2 cellular contexts compared by ENCODE assay signal in genomic region chr3:14609058-14609457, GRCh38. TPM values are rescaled to one million over a fixed set of nuclear protein-coding genes. Genes with fewer than 3 reads are reported as not detected.
DNase-seq lines count a peak whose midpoint lies in the region; ATAC-seq, FAIRE-seq and TF ChIP-seq lines count a peak whose summit lies in the region.
"Not testable (repeated sequence)": the region's sequence is repeated elsewhere in the genome, so short reads cannot be mapped to it uniquely, and the experiment has no call there.

No MANE protein-coding gene starts in this region.

- intact Hi-C loops in K562 (cut with micrococcal nuclease); HepG2 (cut with micrococcal nuclease; ENCODE audit: unreplicated experiment): not testable (repeated sequence)

- POLR2A ChIA-PET in K562 (lab: Yijun Ruan, JAX), result interaction anchor here (0.8 to 1.1 kb wide), 3 partner anchors 9 to 180 kb away, joined by 3 read pairs; no protein-coding TSS in a partner anchor
- POLR2A ChIA-PET in HepG2 (lab: Yijun Ruan, JAX), result not testable (repeated sequence)

- H2AFZ ChIP-seq in K562 (ENCODE audit: low read depth, low read length); HepG2 (ENCODE audit: low read length): not testable (repeated sequence)

- not testable (repeated sequence) for BruUV-seq in K562 (replicated peaks; lab: Mats Ljungman, UMichigan); HepG2 (replicated peaks; lab: Mats Ljungman, UMichigan)

- not testable (repeated sequence) for TF ChIP-seq CTCF in K562 (IDR thresholded peaks at IDR 0.05 in 2 of 3, conservative IDR thresholded peaks at IDR 0.05 in 1 of 3; ENCODE audit: insufficient read depth in 2 of 3, low read depth in 1 of 3, low read length in 3 of 3); HepG2 (CRISPR knock-in tag; IDR thresholded peaks at IDR 0.05)

- not testable (repeated sequence) for H3K27ac ChIP-seq in K562 (ENCODE audit: extremely low read depth, low read depth, low read length); HepG2 (ENCODE audit: extremely low read length, insufficient read depth, low read length)

- H4K20me1 ChIP-seq in K562 (replicated peaks; ENCODE audit: control insufficient read depth, insufficient read depth, low read length); HepG2 (ENCODE audit: insufficient read depth, low read length): not testable (repeated sequence)

- H3K4me3 ChIP-seq in K562; HepG2 (replicated peaks in 1 of 3; ENCODE audit: insufficient read depth in 1 of 3, low read depth in 2 of 3, low read length in 3 of 3): not testable (repeated sequence)

- TF ChIP-seq RAD21 in K562 (CRISPR knock-in tag; conservative IDR thresholded peaks at IDR 0.05 in 1 of 2, IDR thresholded peaks at IDR 0.05 in 1 of 2); HepG2 (CRISPR knock-in tag; IDR thresholded peaks at IDR 0.05): not testable (repeated sequence)

- not testable (repeated sequence) for DNase-seq in K562 (ENCODE audit: extremely low read depth in 1 of 4, low spot score in 3 of 4); HepG2 (ENCODE audit: low spot score)

- not testable (repeated sequence) for H3K4me1 ChIP-seq in K562 (replicated peaks in 1 of 2; ENCODE audit: control insufficient read depth in 2 of 2, insufficient read depth in 2 of 2, low read length in 2 of 2); HepG2 (ENCODE audit: insufficient read depth, low read length)

- H3K4me2 ChIP-seq in K562 (ENCODE audit: insufficient read depth, low read length); HepG2 (ENCODE audit: low read depth, low read length): not testable (repeated sequence)

- H3K27me3 ChIP-seq in K562 (ENCODE audit: control insufficient read depth in 2 of 2, insufficient read depth in 2 of 2, low read length in 2 of 2) (peaks cover 5 to 27% of the 10 kb centered on the region in 2 experiments; a peak in 4 of 5 replicates), HepG2 (ENCODE audit: control insufficient read depth in 1 of 2, insufficient read depth in 2 of 2, low read length in 2 of 2) (peaks cover 0 to 18% of the 10 kb centered on the region in 2 experiments; a peak in 3 of 5 replicates)

- not testable (repeated sequence) for H3K9me3 ChIP-seq in K562 (replicated peaks; ENCODE audit: control insufficient read depth, insufficient read depth, low read depth, low read length); HepG2 (ENCODE audit: low read length)

- in situ Hi-C loops in K562 (cut with MboI); HepG2 (cut with HindIII; ENCODE audit: extremely low pct_ligation_motif_present, low pct_unique_long_range_greater_than_20kb): not testable (repeated sequence)

- not testable (repeated sequence) for TF ChIP-seq EP300 in K562 (IDR thresholded peaks at IDR 0.05; ENCODE audit: low read length); HepG2 (IDR thresholded peaks at IDR 0.05; ENCODE audit: low read depth in 2 of 2, low read length in 2 of 2); HepG2 (CRISPR knock-in tag; IDR thresholded peaks at IDR 0.05; ENCODE audit: borderline replicate concordance)

- not testable (repeated sequence) for H3K9ac ChIP-seq in K562 (ENCODE audit: insufficient read depth in 1 of 2, low read depth in 2 of 2, low read length in 2 of 2); HepG2 (ENCODE audit: insufficient read depth, low read depth, low read length)

- WGBS in K562 (ENCODE audit: insufficient coverage, low coverage, missing lambda C conversion rate), result 20% methylated on average over 2 of the region's 3 CpGs
- 46% methylated on average over 3 of the region's 3 CpGs for WGBS in HepG2 (ENCODE audit: low lambda C conversion rate)

- FAIRE-seq in K562 (lab: Jason Lieb, UNC); HepG2 (lab: Jason Lieb, UNC): not testable (repeated sequence)

- CTCF ChIA-PET in K562 (lab: Yijun Ruan, JAX; ENCODE audit: low intra/inter-chr PET ratio); HepG2 (lab: Yijun Ruan, JAX; ENCODE audit: low intra/inter-chr PET ratio, low total read pairs): not testable (repeated sequence)

- not testable (repeated sequence) for ATAC-seq in K562, HepG2

- not testable (repeated sequence) for H3K9me1 ChIP-seq in K562 (ENCODE audit: control insufficient read depth, insufficient read depth, low read length)

- not testable (repeated sequence) for H3K36me3 ChIP-seq in K562 (ENCODE audit: control insufficient read depth, insufficient read depth, low read length); HepG2 (replicated peaks in 1 of 2; ENCODE audit: control insufficient read depth in 1 of 2, insufficient read depth in 2 of 2, low read length in 2 of 2)

- H3K79me2 ChIP-seq in K562 (ENCODE audit: control insufficient read depth, insufficient read depth, low read length); HepG2 (ENCODE audit: insufficient read depth, low read length): not testable (repeated sequence)

- TF ChIP-seq POLR2A in K562 (conservative IDR thresholded peaks at IDR 0.05); HepG2 (IDR thresholded peaks at IDR 0.05; ENCODE audit: insufficient read depth in 1 of 2, low read depth in 2 of 2, low read length in 2 of 2): not testable (repeated sequence)

TF ChIP-seq in K562, 482 proteins besides CTCF, POLR2A, EP300 and RAD21 (continues in another document):
- peak; percentile 29 for TF ChIP-seq RBM25 (IDR thresholded peaks at IDR 0.05; ENCODE audit: low read depth, low read length, severe bottlenecking)
- 0 out of 2 replicates have a peak, but pooled peaks have one; percentile 37 for TF ChIP-seq ZNF24 (IDR thresholded peaks at IDR 0.05)
- peak; percentile 76 for TF ChIP-seq BCOR (IDR thresholded peaks at IDR 0.05)
- TF ChIP-seq KDM1A (IDR thresholded peaks at IDR 0.05), result peak; percentile 48 to 49; a peak in 1 of 4 replicates
- peak; percentile 42; the same call in 1 of the 2 replicates for TF ChIP-seq SMARCA5 (IDR thresholded peaks at IDR 0.05)

TF ChIP-seq in HepG2, 621 proteins besides CTCF, POLR2A, EP300 and RAD21:
- peak; percentile 39; the same call in 1 of the 2 replicates for TF ChIP-seq ZNF629 (CRISPR knock-in tag; conservative IDR thresholded peaks at IDR 0.05)

RNA-seq across cellular contexts. Expression of gene CCDC174, which starts 42.5 kb away (rescaled TPM):
- 26.7 and 57.8 TPM in 2 replicates for total RNA-seq in K562 (2011; cell fraction: chromatin; rRNA removed; ENCODE audit: low replicate concordance)
- 10.3 and 12.5 TPM in 2 replicates for total RNA-seq in K562 (2011; cell fraction: nucleolus; rRNA removed)
- total RNA-seq in K562 (2011; cell fraction: nucleoplasm; rRNA removed), result 20.5 and 26.6 TPM in 2 replicates
- 18.7 and 20.8 TPM in 2 replicates for total RNA-seq in K562 (2014; rRNA removed)
- total RNA-seq in K562 (2014; rRNA removed; fragmentation: Illumina TruSeq; extraction: Trizol), result 31.0 and 33.7 TPM in 2 replicates
- total RNA-seq in K562 (2015; rRNA removed; fragmentation: Illumina TruSeq; extraction: Trizol), result 24.8 and 28.5 TPM in 2 replicates
- total RNA-seq in K562 (2021), result 18.7 and 19.8 TPM in 2 replicates
- 7.4 and 9.5 TPM in 2 replicates for polyA plus RNA-seq in K562 (2011; rRNA removed)
- polyA plus RNA-seq in K562 (2011; cell fraction: cytosol; rRNA removed), result 3.9 and 4.1 TPM in 2 replicates
- 24.3 and 33.3 TPM in 2 replicates for polyA plus RNA-seq in K562 (2011; cell fraction: nucleus; rRNA removed)
- 11.8 and 29.6 TPM in 2 replicates for polyA plus RNA-seq in K562 (2012)
- 24.9 and 31.6 TPM in 2 replicates for polyA plus RNA-seq in K562 (2014; fragmentation: Illumina TruSeq; extraction: Trizol)
- 10 to 100 TPM; 34.9 to 41.0 TPM for polyA plus RNA-seq in K562 (2014; fragmentation: Nextera tagmentation; extraction: Ambion mirVana)
- 16.9 and 22.8 TPM in 2 replicates for polyA plus RNA-seq in K562 (2014; rRNA removed)
- polyA minus RNA-seq in K562 (2011; rRNA and poly(A)+ RNA removed), result 8.9 and 11.9 TPM in 2 replicates
- polyA minus RNA-seq in K562 (2011; cell fraction: cytosol; rRNA and poly(A)+ RNA removed), result 3.7 and 10.5 TPM in 2 replicates
- 12.1 and 22.1 TPM in 2 replicates for polyA minus RNA-seq in K562 (2011; cell fraction: nucleus; rRNA and poly(A)+ RNA removed)
- 11.0 and 12.4 TPM in 2 replicates for total RNA-seq in HepG2 (2016; rRNA removed; fragmentation: Illumina TruSeq; extraction: Trizol)
- total RNA-seq in HepG2 (2016; cell fraction: cytosol; rRNA removed; fragmentation: Illumina TruSeq; extraction: Trizol; ENCODE audit: low read depth), result 1.1 and 1.3 TPM in 2 replicates
- 10.0 and 11.0 TPM in 2 replicates for total RNA-seq in HepG2 (2016; cell fraction: insoluble cytoplasmic fraction; rRNA removed; fragmentation: Illumina TruSeq; extraction: Trizol)
- 2.5 and 2.8 TPM in 2 replicates for total RNA-seq in HepG2 (2016; cell fraction: membrane; rRNA removed; fragmentation: Illumina TruSeq; extraction: Trizol)
- 18.2 and 18.6 TPM in 2 replicates for total RNA-seq in HepG2 (2016; cell fraction: nucleus; rRNA removed; fragmentation: Illumina TruSeq; extraction: Trizol)
- 4.5 and 5.4 TPM in 2 replicates for polyA plus RNA-seq in HepG2 (2011; rRNA removed)
- 2.7 and 3.4 TPM in 2 replicates for polyA plus RNA-seq in HepG2 (2011; cell fraction: cytosol; rRNA removed)
- 11.4 and 15.7 TPM in 2 replicates for polyA plus RNA-seq in HepG2 (2011; cell fraction: nucleus; rRNA removed)
- 10.8 and 13.5 TPM in 2 replicates for polyA plus RNA-seq in HepG2 (2012)
- 1.2 and 1.6 TPM in 2 replicates for polyA plus RNA-seq in HepG2 (2016; cell fraction: cytosol; fragmentation: Illumina TruSeq; extraction: Trizol; ENCODE audit: low read depth)
- polyA plus RNA-seq in HepG2 (2016; cell fraction: insoluble cytoplasmic fraction; fragmentation: Illumina TruSeq; extraction: Trizol; ENCODE audit: low read depth), result 15.5 and 17.8 TPM in 2 replicates
- 2.6 and 3.0 TPM in 2 replicates for polyA plus RNA-seq in HepG2 (2016; cell fraction: membrane; fragmentation: Illumina TruSeq; extraction: Trizol; ENCODE audit: low read depth)
- polyA plus RNA-seq in HepG2 (2016; cell fraction: nucleus; fragmentation: Illumina TruSeq; extraction: Trizol; ENCODE audit: insufficient read depth, low read depth), result 21.4 and 21.8 TPM in 2 replicates
- 4.1 and 5.1 TPM in 2 replicates for polyA minus RNA-seq in HepG2 (2011; rRNA and poly(A)+ RNA removed; ENCODE audit: low replicate concordance)
- polyA minus RNA-seq in HepG2 (2011; cell fraction: cytosol; rRNA and poly(A)+ RNA removed), result 3.6 and 4.7 TPM in 2 replicates
- polyA minus RNA-seq in HepG2 (2011; cell fraction: nucleus; rRNA and poly(A)+ RNA removed), result 20.6 and 21.2 TPM in 2 replicates
